Comparison of ENCODE assay signal across 8 cellular contexts in genomic region chr12:3342051-3342450, GRCh38.
DNase-seq lines count a peak whose midpoint lies in the region; ATAC-seq and TF ChIP-seq lines count a peak whose summit lies in the region.

No MANE protein-coding gene starts in this region.

- H3K9me3 ChIP-seq in AG04450 (ENCODE audit: control insufficient read depth, insufficient read depth, low read length) (no peaks in the 10 kb centered on the region), left ventricle myocardium inferior (replicated peaks) (no peaks in the 10 kb centered on the region), spleen (no peaks in the 10 kb centered on the region)

- H3K36me3 ChIP-seq in left ventricle myocardium inferior = no peaks in the 10 kb centered on the region
- H3K36me3 ChIP-seq in spleen = no peaks in the 10 kb centered on the region

- H3K27ac ChIP-seq in AG04450 (ENCODE audit: low read depth, low read length) (no peak overlapping the region), left ventricle myocardium inferior (replicated peaks) (peak overlapping the region; percentile 36), spleen (no peak overlapping the region)

- intact Hi-C loops in left ventricle myocardium inferior (cut with micrococcal nuclease) (no loop called here), spleen (cut with DNase I; ENCODE audit: low total_unique reads) (no loop called here)

- no peak for TF ChIP-seq POLR2A in spleen (IDR thresholded peaks at IDR 0.05)
- no peak for TF ChIP-seq POLR2A in GM18505 (IDR thresholded peaks at IDR 0.05; ENCODE audit: borderline replicate concordance, extremely low read depth, insufficient read depth, insufficient read length)

- no peak overlapping the region for H3K4me3 ChIP-seq in AG04450 (ENCODE audit: low read depth, low read length)
- no peak overlapping the region for H3K4me3 ChIP-seq in left ventricle myocardium inferior
- no peak overlapping the region for H3K4me3 ChIP-seq in spleen

- POLR2A ChIA-PET in AG04450 (lab: Yijun Ruan, JAX) = no interaction called here

- peaks cover 19% of the 10 kb centered on the region for H3K4me1 ChIP-seq in left ventricle myocardium inferior
- peaks cover 0 to 5% (median 0%) of the 10 kb centered on the region in 6 donors for H3K4me1 ChIP-seq in spleen

- 10 to 31% (median 17%) methylated on average over 8 of the region's 8 CpGs for WGBS in spleen, 5 donors

- peak; percentile 83 for ATAC-seq in SK-N-SH treated with all-trans-retinoic acid at 6 μM for 48 hours
- no peak for ATAC-seq in GM18505 (IDR thresholded peaks at IDR 0.05; ENCODE audit: unreplicated experiment)
- ATAC-seq in GM19324 (IDR thresholded peaks at IDR 0.05; ENCODE audit: low FRiP score, unreplicated experiment) = no peak

- peaks cover 15% of the 10 kb centered on the region for H3K27me3 ChIP-seq in AG04450 (ENCODE audit: control insufficient read depth, insufficient read depth, low read length)
- H3K27me3 ChIP-seq in left ventricle myocardium inferior (ENCODE audit: low read depth) = no peaks in the 10 kb centered on the region
- peaks cover 0 to 41% (median 14%) of the 10 kb centered on the region in 7 donors for H3K27me3 ChIP-seq in spleen (replicated peaks in 1 of 7)

- CTCF ChIA-PET in AG04450 (lab: Charles Lee) = interaction anchor here (1.3 to 2.6 kb wide), 3 partner anchors 42 to 462 kb away, joined by 4 to 9 read pairs (median 6); no protein-coding TSS in a partner anchor

- TF ChIP-seq CTCF in AG04450 (IDR thresholded peaks at IDR 0.05; ENCODE audit: low read depth, low read length) (peak; percentile 52), left ventricle myocardium inferior (IDR thresholded peaks at IDR 0.05; ENCODE audit: borderline replicate concordance) (peak; percentile 71), spleen (IDR thresholded peaks at IDR 0.05 in 8 of 11, conservative IDR thresholded peaks at IDR 0.05 in 3 of 11) (peak in 6 of 11 experiments; percentile 27 to 55 (median 40))

- DNase-seq in AG04450 (ENCODE audit: low read depth, low spot score) = no peak
- peak; percentile 19 for DNase-seq in HT-29 (ENCODE audit: low spot score)
- peak; percentile 41 for DNase-seq in left ventricle myocardium inferior
- peak; percentile 62 for DNase-seq in spleen
- no peak for DNase-seq in T1000 (lab: John Stamatoyannopoulos, UW)

TF ChIP-seq in SK-N-SH treated with all-trans-retinoic acid at 6 μM for 48 hours, 23 proteins besides CTCF, POLR2A, EP300 and RAD21:
- TF ChIP-seq TCF4 (CRISPR knock-in tag; IDR thresholded peaks at IDR 0.05; ENCODE audit: borderline replicate concordance) = no peak
- no peak for TF ChIP-seq TSHZ2 (CRISPR knock-in tag; IDR thresholded peaks at IDR 0.05)
- TF ChIP-seq ZNF70 (CRISPR knock-in tag; IDR thresholded peaks at IDR 0.05) = no peak
- no peak for TF ChIP-seq ISL1 (CRISPR knock-in tag; IDR thresholded peaks at IDR 0.05)
- TF ChIP-seq ZNF565 (CRISPR knock-in tag; conservative IDR thresholded peaks at IDR 0.05; ENCODE audit: low read depth) = no peak
- no peak for TF ChIP-seq OSR1 (CRISPR knock-in tag; IDR thresholded peaks at IDR 0.05)

Comparison
In these comparisons a context has a peak if more than half of its experiments do, and no peak if none do; other contexts are left out.
1. DNase-seq: peak in HT-29 (single experiment), left ventricle myocardium inferior (single experiment) and spleen (single experiment); none in AG04450 (single experiment) and T1000 (single experiment).
2. Peak in every context shown above with its lines, with median percentiles within 50 percentile points of each other: CTCF ChIP-seq.